In genomic region chr1:82162526-82163420, GRCh38 we compare ENCODE assay signal across 14 cellular contexts.
DNase-seq lines count a peak whose midpoint lies in the region; ATAC-seq and TF ChIP-seq lines count a peak whose summit lies in the region.
"Had no signal": no experiment of that assay in that cellular context is flagged by ENCODE, and none has a peak within 500 bp of the region (broad histone marks: within the 10 kb centered on the region; RNA-seq: fewer than 3 reads in every experiment).

No MANE protein-coding gene starts in this region.

- H3K27ac Mint-ChIP-seq in neural progenitor cell (peak overlapping the region; percentile 95), HFFc6 (no peak overlapping the region)
- H3K27ac Mint-ChIP-seq: activated B cell treated with CpG ODN at 0.5 μM for 24 hours had no signal

- in situ Hi-C loops in KBM-7 (cut with MboI; ENCODE audit: low pct_unique_long_range_greater_than_20kb, low sequenced_read_pairs): no loop called here

- H3K79me2 ChIP-seq in neural progenitor cell (ENCODE audit: low read depth): no peaks in the 10 kb centered on the region

- peak; percentile 80 for DNase-seq in NCI-H187 treated with DMSO at 0.1 percent for 48 hours (lab: John Stamatoyannopoulos, UW)
- DNase-seq in caudate nucleus (lab: John Stamatoyannopoulos, UW): peak in 9 of 61 donors; percentile 4 to 31 (median 13)
- no peak for DNase-seq in neural progenitor cell (ENCODE audit: low spot score)
- no peak for DNase-seq in KBM-7
- no peak for DNase-seq in HFFc6
- no peak for DNase-seq in NK-92 treated with Interleukin-12 subunit alpha and Interleukin-12 subunit beta, amount 100 ng/mL, for 24 hours (lab: John Stamatoyannopoulos, UW)
- DNase-seq: activated B cell treated with CpG ODN at 0.5 μM for 24 hours; activated T-cell treated with anti-CD3 and anti-CD28 coated beads for 4 hours; CD4-positive, alpha-beta memory T cell; islet precursor cell had no signal

- H3K27ac ChIP-seq in caudate nucleus (ENCODE audit: low read depth, low read length): peak overlapping the region; percentile 82
- no peak overlapping the region for H3K27ac ChIP-seq in neural progenitor cell
- H3K27ac ChIP-seq: KMS-11, SK-N-MC had no signal

- peaks cover 2% of the 10 kb centered on the region for H3K27me3 Mint-ChIP-seq in neural progenitor cell (ENCODE audit: insufficient read depth, low read depth)
- no peaks in the 10 kb centered on the region; the same call in none of the 2 replicates for H3K27me3 Mint-ChIP-seq in HFFc6 (ENCODE audit: insufficient read depth)
- H3K27me3 Mint-ChIP-seq: activated B cell treated with CpG ODN at 0.5 μM for 24 hours; CD4-positive, alpha-beta memory T cell had no signal

- H3K4me1 Mint-ChIP-seq in neural progenitor cell: peaks cover 24% of the 10 kb centered on the region
- no peaks in the 10 kb centered on the region for H3K4me1 Mint-ChIP-seq in HFFc6 (ENCODE audit: low read depth)

- H3K9me3 Mint-ChIP-seq in neural progenitor cell (no peaks in the 10 kb centered on the region), HFFc6 (peaks cover 31% of the 10 kb centered on the region; the same call in 1 of the 2 replicates)
- H3K9me3 Mint-ChIP-seq: activated B cell treated with CpG ODN at 0.5 μM for 24 hours had no signal

- H3K9ac ChIP-seq in neural progenitor cell: no peak overlapping the region
- H3K9ac ChIP-seq: KMS-11 had no signal

- peak; percentile 38 for ATAC-seq in GM18520 (IDR thresholded peaks at IDR 0.05; ENCODE audit: unreplicated experiment)

- H3K4me3 ChIP-seq in neural progenitor cell: no peak overlapping the region
- H3K4me3 ChIP-seq: smooth muscle cell had no signal

- no peaks in the 10 kb centered on the region for H3K27me3 ChIP-seq in neural progenitor cell

- H3F3A ChIP-seq in neural progenitor cell (ENCODE audit: low read depth): no peaks in the 10 kb centered on the region

- TF ChIP-seq CTCF in neural progenitor cell (IDR thresholded peaks at IDR 0.05) (no peak), HFFc6 (IDR thresholded peaks at IDR 0.05) (no peak)

- H3K4me3 Mint-ChIP-seq in neural progenitor cell: peak overlapping the region; percentile 52
- H3K4me3 Mint-ChIP-seq in HFFc6: no peak overlapping the region
- H3K4me3 Mint-ChIP-seq: activated B cell treated with CpG ODN at 0.5 μM for 24 hours had no signal

- no peaks in the 10 kb centered on the region for H4K20me1 ChIP-seq in neural progenitor cell (ENCODE audit: low read depth)

- no peaks in the 10 kb centered on the region for H3K36me3 ChIP-seq in neural progenitor cell

- peaks cover 13% of the 10 kb centered on the region for H3K4me1 ChIP-seq in neural progenitor cell

- H3K9me3 ChIP-seq in neural progenitor cell (ENCODE audit: low read depth): no peaks in the 10 kb centered on the region

- peaks cover 2% of the 10 kb centered on the region for H3K36me3 Mint-ChIP-seq in neural progenitor cell
- no peaks in the 10 kb centered on the region for H3K36me3 Mint-ChIP-seq in HFFc6 (ENCODE audit: low read depth)
- H3K36me3 Mint-ChIP-seq: CD4-positive, alpha-beta memory T cell had no signal

- no peak overlapping the region for H3K4me2 ChIP-seq in neural progenitor cell
- H3K4me2 ChIP-seq: KMS-11, smooth muscle cell had no signal

- peak overlapping the region; percentile 13 for H2AFZ ChIP-seq in neural progenitor cell (replicated peaks)
